In genomic region chr18:76450452-76450851, GRCh38 we compare ENCODE assay signal across 9 cellular contexts. TPM values are rescaled to one million over a fixed set of nuclear protein-coding genes. Genes with fewer than 3 reads are reported as not detected.
DNase-seq lines count a peak whose midpoint lies in the region; ATAC-seq and TF ChIP-seq lines count a peak whose summit lies in the region.
"Had no signal": no experiment of that assay in that cellular context is flagged by ENCODE, and none has a peak within 500 bp of the region (broad histone marks: within the 10 kb centered on the region; RNA-seq: fewer than 3 reads in every experiment).

No MANE protein-coding gene starts in this region.

- peak overlapping the region; percentile 38; the same call in 1 of the 2 replicates for H3K27ac ChIP-seq in VCaP
- peak overlapping the region; percentile 62 to 72 for H3K27ac ChIP-seq in ovary

- TF ChIP-seq CTCF in Calu3 (IDR thresholded peaks at IDR 0.05; ENCODE audit: unreplicated experiment) (no peak), VCaP (conservative IDR thresholded peaks at IDR 0.05) (no peak), ovary (IDR thresholded peaks at IDR 0.05) (no peak), GM13976 (IDR thresholded peaks at IDR 0.05; ENCODE audit: borderline replicate concordance, control extremely low read depth, extremely low read depth, insufficient read depth, missing control alignments) (no peak)

- no TSS peak for BruUV-seq in Calu3 (replicated peaks; lab: Mats Ljungman, UMichigan)

- TF ChIP-seq POLR2A in ovary (IDR thresholded peaks at IDR 0.05): no peak

- ATAC-seq in GM21737 (IDR thresholded peaks at IDR 0.05; ENCODE audit: unreplicated experiment) (no peak), GM18867 (IDR thresholded peaks at IDR 0.05; ENCODE audit: unreplicated experiment) (no peak)

- intact Hi-C loops in Calu3 (cut with micrococcal nuclease; ENCODE audit: unreplicated experiment): loop anchor here (2.0 to 5.0 kb wide), 2 partner anchors 26 to 42 kb away; no protein-coding TSS in a partner anchor
- intact Hi-C loops in ovary (cut with DNase I): no loop called here

- H3K27ac Mint-ChIP-seq in Calu3 (ENCODE audit: unreplicated experiment): peak overlapping the region; percentile 50

- peaks cover 34% of the 10 kb centered on the region for H3K4me1 ChIP-seq in ovary (ENCODE audit: insufficient read depth)

- H3K27me3 ChIP-seq in ovary: no peaks in the 10 kb centered on the region

- no peaks in the 10 kb centered on the region for H3K36me3 ChIP-seq in ovary

- no peaks in the 10 kb centered on the region for H3K27me3 Mint-ChIP-seq in Calu3 (ENCODE audit: unreplicated experiment)

- WGBS in ovary, 3 donors: 3 to 5% (median 4%) methylated on average over 10 of the region's 10 CpGs

- H3K9me3 ChIP-seq in ovary: no peaks in the 10 kb centered on the region

- CTCF ChIA-PET in Calu3 (lab: Charles Lee): interaction anchor here (0.7 kb wide), 1 partner anchor 269 kb away, joined by 4 read pairs; no protein-coding TSS in a partner anchor

- peaks cover 83% of the 10 kb centered on the region for H3K4me1 Mint-ChIP-seq in Calu3 (ENCODE audit: low read depth, unreplicated experiment)

- TF ChIP-seq EP300 in ovary (IDR thresholded peaks at IDR 0.05): no peak

- peak overlapping the region; percentile 53 for H3K4me3 ChIP-seq in ovary

- peak overlapping the region; percentile 77 for H3K4me3 Mint-ChIP-seq in Calu3 (ENCODE audit: low read depth, unreplicated experiment)

- H3K9me3 Mint-ChIP-seq in Calu3 (ENCODE audit: low read depth, unreplicated experiment): no peaks in the 10 kb centered on the region

- H3K36me3 Mint-ChIP-seq in Calu3 (ENCODE audit: insufficient read depth, unreplicated experiment): peaks cover 11% of the 10 kb centered on the region

- in situ Hi-C loops in GM13976 (cut with MboI; ENCODE audit: low sequenced_read_pairs, unreplicated experiment): no loop called here

- DNase-seq in Calu3: no peak
- peak; percentile 82 for DNase-seq in fibroblast of peridontal ligament (ENCODE audit: extremely low read depth)
- DNase-seq in ovary: peak; percentile 24 to 38 (median 31)
- DNase-seq in GM13976 (ENCODE audit: low spot score): no peak
- no peak for DNase-seq in activated CD4-positive, CD25-positive, alpha-beta regulatory T cell (lab: John Stamatoyannopoulos, UW)
- DNase-seq: activated gamma-delta T cell treated with Interleukin-2 at 50 U/mL for 16 hours had no signal

RNA-seq across cellular contexts. Expression of gene ZNF516, which starts 44.6 kb away (rescaled TPM):
- 41.6 and 44.2 TPM in 2 replicates for total RNA-seq in Calu3 (2022)
- 100 to 1,000 TPM in 3 of 7 donors, 10 to 100 TPM in 4; 44.9 to 110 (median 99.9) TPM for total RNA-seq in ovary
- polyA plus RNA-seq in ovary: 10 to 100 TPM; 13.5 to 25.4 TPM

Comparison
In these comparisons a context has a peak if more than half of its experiments do, and no peak if none do; other contexts are left out.
1. DNase-seq: peak in fibroblast of peridontal ligament (single experiment) and ovary (5 of 5); none in Calu3 (single experiment), GM13976 (single experiment) and activated CD4-positive, CD25-positive, alpha-beta regulatory T cell (0 of 4).